14 cellular contexts compared by ENCODE assay signal in the genomic region with DNA sequence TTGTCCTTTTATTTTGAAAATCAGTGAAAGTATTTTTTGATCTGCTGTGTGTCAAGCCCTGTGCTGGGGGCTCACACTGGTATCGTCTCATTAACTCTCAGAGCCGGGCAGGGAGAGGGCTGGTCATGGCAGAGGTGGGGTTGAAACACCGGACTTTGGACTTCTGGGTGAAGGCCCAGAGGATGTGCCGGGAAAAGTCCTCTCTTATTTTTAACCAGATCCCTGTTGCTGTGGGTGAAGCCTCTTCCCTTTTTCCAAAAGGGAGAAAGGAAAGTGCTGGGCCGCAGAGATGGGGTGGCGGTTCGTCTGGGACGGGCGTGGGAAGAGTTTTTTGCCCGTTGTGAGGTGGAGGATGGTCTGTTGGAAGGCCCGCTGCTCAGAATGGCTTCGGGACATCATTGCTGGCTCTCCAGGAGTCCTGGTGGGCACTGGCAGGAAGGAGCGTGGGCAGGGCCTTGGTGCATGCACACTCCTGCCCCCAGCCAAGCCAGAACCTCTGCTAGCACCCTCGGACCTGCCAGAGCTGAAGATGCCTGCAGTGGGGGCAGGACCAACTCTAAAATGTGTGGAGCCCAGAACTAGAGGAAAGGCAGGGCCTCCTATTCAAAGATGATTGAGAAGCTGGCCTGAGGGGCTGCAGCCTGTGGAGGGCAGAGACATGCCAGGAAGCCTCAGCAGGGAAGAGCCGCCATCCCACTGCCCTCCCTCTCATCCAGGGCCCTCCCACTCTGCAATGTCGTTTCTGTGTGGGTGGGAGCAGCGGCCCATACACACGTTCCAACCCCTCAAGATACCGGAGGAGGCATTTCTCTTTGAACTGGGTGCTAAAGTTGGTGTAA.
DNase-seq lines count a peak whose midpoint lies in the region; ATAC-seq lines count a peak whose summit lies in the region.
"Had no signal": no experiment of that assay in that cellular context is flagged by ENCODE, and none has a peak within 500 bp of the region (broad histone marks: within the 10 kb centered on the region; RNA-seq: fewer than 3 reads in every experiment).

No MANE protein-coding gene starts in this region.

- H3K4me3 Mint-ChIP-seq in activated T-cell treated with anti-CD3 and anti-CD28 coated beads, Interleukin-2, amount 50 U/mL, for 24 hours = no peak overlapping the region
- H3K4me3 Mint-ChIP-seq in activated T-helper 2 cell treated with anti-CD3 and anti-CD28 coated beads, Interferon-gamma antibody, Interleukin-2, Interleukin-4, amounts not matched to agents 10 μg/mL and 5 μg/mL and 100 μg/mL, durations not matched to agents 14 hours and 24 hours and 36 hours (ENCODE audit: low read depth) = no peak overlapping the region
- peak overlapping the region in 5 of 8 donors; percentile 23 to 67 (median 39) for H3K4me3 Mint-ChIP-seq in naive B cell
- H3K4me3 Mint-ChIP-seq: natural killer cell had no signal

- peaks cover 24% of the 10 kb centered on the region for H3K36me3 Mint-ChIP-seq in activated T-cell treated with anti-CD3 and anti-CD28 coated beads, Interleukin-2, amount 50 U/mL, for 24 hours (ENCODE audit: low read depth)
- peaks cover 15% of the 10 kb centered on the region for H3K36me3 Mint-ChIP-seq in activated T-helper 2 cell treated with anti-CD3 and anti-CD28 coated beads, Interferon-gamma antibody, Interleukin-2, Interleukin-4, amounts not matched to agents 10 μg/mL and 5 μg/mL and 100 μg/mL, durations not matched to agents 14 hours and 24 hours and 36 hours (ENCODE audit: low read depth)
- no peaks in the 10 kb centered on the region for H3K36me3 Mint-ChIP-seq in naive B cell
- H3K36me3 Mint-ChIP-seq: natural killer cell had no signal

- intact Hi-C loops in activated T-helper 2 cell treated with anti-CD3 and anti-CD28 coated beads, Interferon-gamma antibody, Interleukin-2, Interleukin-4, amounts not matched to agents 10 μg/mL and 5 μg/mL and 100 μg/mL, durations not matched to agents 14 hours and 24 hours and 36 hours (cut with micrococcal nuclease) = no loop called here
- intact Hi-C loops in posterior vena cava (cut with DNase I) = loop anchor here in 1 of 2 donors (10.0 kb wide), 1 partner anchor 133 kb away; no protein-coding TSS in a partner anchor

- no peaks in the 10 kb centered on the region for H3K27me3 Mint-ChIP-seq in activated T-cell treated with anti-CD3 and anti-CD28 coated beads, Interleukin-2, amount 50 U/mL, for 24 hours
- no peaks in the 10 kb centered on the region for H3K27me3 Mint-ChIP-seq in activated T-helper 2 cell treated with anti-CD3 and anti-CD28 coated beads, Interferon-gamma antibody, Interleukin-2, Interleukin-4, amounts not matched to agents 10 μg/mL and 5 μg/mL and 100 μg/mL, durations not matched to agents 14 hours and 24 hours and 36 hours (ENCODE audit: low read depth)
- no peaks in the 10 kb centered on the region for H3K27me3 Mint-ChIP-seq in naive B cell

- H3K27ac Mint-ChIP-seq in activated T-cell treated with anti-CD3 and anti-CD28 coated beads, Interleukin-2, amount 50 U/mL, for 24 hours = peak overlapping the region; percentile 68
- peak overlapping the region; percentile 48 for H3K27ac Mint-ChIP-seq in activated T-helper 2 cell treated with anti-CD3 and anti-CD28 coated beads, Interferon-gamma antibody, Interleukin-2, Interleukin-4, amounts not matched to agents 10 μg/mL and 5 μg/mL and 100 μg/mL, durations not matched to agents 14 hours and 24 hours and 36 hours
- peak overlapping the region; percentile 62 to 91 (median 84) for H3K27ac Mint-ChIP-seq in naive B cell
- H3K27ac Mint-ChIP-seq: natural killer cell had no signal

- H3K9me3 Mint-ChIP-seq in activated T-cell treated with anti-CD3 and anti-CD28 coated beads, Interleukin-2, amount 50 U/mL, for 24 hours = no peaks in the 10 kb centered on the region
- no peaks in the 10 kb centered on the region for H3K9me3 Mint-ChIP-seq in activated T-helper 2 cell treated with anti-CD3 and anti-CD28 coated beads, Interferon-gamma antibody, Interleukin-2, Interleukin-4, amounts not matched to agents 10 μg/mL and 5 μg/mL and 100 μg/mL, durations not matched to agents 14 hours and 24 hours and 36 hours
- H3K9me3 Mint-ChIP-seq in naive B cell = no peaks in the 10 kb centered on the region
- H3K9me3 Mint-ChIP-seq: natural killer cell had no signal

- no peak for DNase-seq in activated T-cell treated with anti-CD3 and anti-CD28 coated beads, Interleukin-2, amount 50 U/mL, for 24 hours
- DNase-seq in activated T-cell treated with anti-CD3 and anti-CD28 coated beads, Interleukin-2, amount 50 U/mL, for 48 hours = no peak
- DNase-seq in activated T-helper 2 cell treated with anti-CD3 and anti-CD28 coated beads, Interferon-gamma antibody, Interleukin-2, Interleukin-4, amounts not matched to agents 10 μg/mL and 5 μg/mL and 100 μg/mL, durations not matched to agents 14 hours and 24 hours and 36 hours (ENCODE audit: low spot score) = no peak
- no peak for DNase-seq in naive B cell
- no peak for DNase-seq in globus pallidus (ENCODE audit: low spot score)
- no peak for DNase-seq in posterior vena cava (ENCODE audit: low spot score)
- DNase-seq: cerebellar nuclear complex; heart right ventricle; natural killer cell; NK-92 treated with Interleukin-12 subunit alpha and Interleukin-12 subunit beta, amount 100 ng/mL, for 24 hours; SIG-M5; stomach had no signal

- H3K4me1 Mint-ChIP-seq in activated T-cell treated with anti-CD3 and anti-CD28 coated beads, Interleukin-2, amount 50 U/mL, for 24 hours (ENCODE audit: low read depth) = peaks cover 38% of the 10 kb centered on the region
- peaks cover 16% of the 10 kb centered on the region for H3K4me1 Mint-ChIP-seq in activated T-helper 2 cell treated with anti-CD3 and anti-CD28 coated beads, Interferon-gamma antibody, Interleukin-2, Interleukin-4, amounts not matched to agents 10 μg/mL and 5 μg/mL and 100 μg/mL, durations not matched to agents 14 hours and 24 hours and 36 hours (ENCODE audit: low read depth)
- H3K4me1 Mint-ChIP-seq in naive B cell = peaks cover 25 to 46% (median 39%) of the 10 kb centered on the region in 3 donors

- peak in 1 of 2 donors; percentile 30 for ATAC-seq in naive B cell (ENCODE audit: low read depth in 2 of 2)
- ATAC-seq in GM19351 (IDR thresholded peaks at IDR 0.05; ENCODE audit: unreplicated experiment) = no peak
- no peak for ATAC-seq in GM18909 (IDR thresholded peaks at IDR 0.05; ENCODE audit: poor library complexity, unreplicated experiment)
- ATAC-seq: heart right ventricle, natural killer cell had no signal

Comparison
In these comparisons a context has a peak if more than half of its experiments do, and no peak if none do; other contexts are left out.
1. H3K4me3 Mint-ChIP-seq: peak in naive B cell (5 of 8); none in activated T-cell treated with anti-CD3 and anti-CD28 coated beads, Interleukin-2, amount 50 U/mL, for 24 hours (single experiment) and activated T-helper 2 cell treated with anti-CD3 and anti-CD28 coated beads, Interferon-gamma antibody, Interleukin-2, Interleukin-4, amounts not matched to agents 10 μg/mL and 5 μg/mL and 100 μg/mL, durations not matched to agents 14 hours and 24 hours and 36 hours (single experiment).
2. Peak in every context shown above with its lines, with median percentiles within 50 percentile points of each other: H3K27ac Mint-ChIP-seq.